11 cellular contexts compared by ENCODE assay signal in the genomic region with DNA sequence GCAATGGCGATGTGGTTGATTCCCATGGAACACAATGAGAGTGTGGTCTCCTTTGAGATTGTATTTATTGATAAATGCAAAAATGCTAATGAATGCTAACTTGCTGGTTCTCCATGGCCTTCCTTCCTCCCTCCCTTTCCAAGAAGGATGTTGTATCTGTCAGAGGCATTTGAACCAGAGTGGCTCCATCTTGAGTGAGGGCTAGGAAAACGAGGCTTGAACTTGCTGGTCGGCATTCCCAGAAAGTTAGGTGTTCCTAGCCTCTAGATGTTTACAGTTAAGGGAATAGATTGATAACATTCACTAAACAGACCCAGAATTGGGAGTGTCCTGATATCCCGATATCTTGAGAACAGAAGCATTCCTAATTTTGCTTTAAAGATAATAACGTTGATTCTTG. TPM values are rescaled to one million over a fixed set of nuclear protein-coding genes. Genes with fewer than 3 reads are reported as not detected.
"Had no signal": no experiment of that assay in that cellular context is flagged by ENCODE, and none has a peak within 500 bp of the region (broad histone marks: within the 10 kb centered on the region; RNA-seq: fewer than 3 reads in every experiment).

No MANE protein-coding gene starts in this region.

RNA-seq across cellular contexts. Expression of gene PSG7, which starts 34.4 kb away (rescaled TPM):
- polyA plus RNA-seq: naive thymus-derived CD4-positive, alpha-beta T cell; naive thymus-derived CD8-positive, alpha-beta T cell; neural cell; pancreas; right cardiac atrium; sigmoid colon; small intestine; smooth muscle cell; spleen had no signal

RNA-seq across cellular contexts. Expression of gene PSG6, which starts 53.8 kb away (rescaled TPM):
- polyA plus RNA-seq: naive thymus-derived CD4-positive, alpha-beta T cell; naive thymus-derived CD8-positive, alpha-beta T cell; neural cell; ovary; pancreas; psoas muscle; right cardiac atrium; sigmoid colon; small intestine; smooth muscle cell; spleen had no signal

RNA-seq across cellular contexts. Expression of gene PSG11, which starts 54.8 kb away (rescaled TPM):
- polyA plus RNA-seq: naive thymus-derived CD4-positive, alpha-beta T cell; naive thymus-derived CD8-positive, alpha-beta T cell; neural cell; ovary; pancreas; right cardiac atrium; sigmoid colon; small intestine; smooth muscle cell; spleen had no signal
